ENCODE assay signal across 1 cellular context in the genomic region with DNA sequence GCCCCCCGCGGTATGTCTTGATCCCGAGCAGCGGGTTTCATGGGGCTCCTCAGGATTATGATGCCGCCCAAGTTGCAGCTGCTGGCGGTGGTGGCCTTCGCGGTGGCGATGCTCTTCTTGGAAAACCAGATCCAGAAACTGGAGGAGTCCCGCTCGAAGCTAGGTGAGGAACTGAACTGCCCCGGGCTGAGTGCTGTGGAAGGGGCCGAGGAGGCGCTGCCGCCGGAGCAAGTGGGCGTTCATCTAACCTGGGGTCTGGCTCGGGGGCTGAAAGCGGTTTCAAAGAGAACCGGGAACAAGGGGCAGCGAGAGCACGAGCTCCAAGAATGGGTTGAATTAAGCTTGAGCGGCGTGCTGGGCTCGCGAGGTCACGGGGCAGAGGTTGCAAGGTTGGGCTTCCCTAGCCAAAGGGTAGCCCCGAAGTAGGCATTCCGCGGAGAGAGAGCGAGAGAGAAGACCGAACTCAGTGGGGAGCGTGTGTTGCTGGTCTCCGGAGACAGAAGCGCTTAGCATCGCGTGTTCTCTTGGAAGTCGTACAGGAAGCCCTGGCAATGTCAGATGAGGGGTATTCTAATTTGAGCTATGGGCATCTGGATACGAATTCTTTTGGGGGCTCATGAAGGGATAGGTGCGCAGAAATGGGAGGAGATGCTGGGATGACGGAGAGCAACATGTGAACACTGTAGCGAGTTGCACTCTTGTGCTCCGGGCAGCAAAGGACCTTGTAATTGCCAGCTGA.
TF ChIP-seq lines count a peak whose summit lies in the region.

No MANE protein-coding gene starts in this region.

TF ChIP-seq in K562, 482 proteins besides CTCF, POLR2A, EP300 and RAD21 (continued from another document):
- peak in 1 of 2 experiments; percentile 39; a peak in 1 of 4 replicates for TF ChIP-seq UBTF (IDR thresholded peaks at IDR 0.05; ENCODE audit: borderline replicate concordance in 1 of 2, low read depth in 2 of 2, low read length in 2 of 2)
- no peak for TF ChIP-seq PYGO2 (tag; IDR thresholded peaks at IDR 0.05)
- TF ChIP-seq SAP30 (IDR thresholded peaks at IDR 0.05; ENCODE audit: borderline replicate concordance, insufficient read depth, low read depth, low read length, poor library complexity, severe bottlenecking) = peak; percentile 68
- peak; percentile 67 for TF ChIP-seq POLR2G (IDR thresholded peaks at IDR 0.05; ENCODE audit: low read depth, low read length)
- peak; percentile 75 for TF ChIP-seq RBBP5 (IDR thresholded peaks at IDR 0.05; ENCODE audit: borderline replicate concordance, insufficient read depth, low read length, poor library complexity, severe bottlenecking)
- TF ChIP-seq, protein P1, sequence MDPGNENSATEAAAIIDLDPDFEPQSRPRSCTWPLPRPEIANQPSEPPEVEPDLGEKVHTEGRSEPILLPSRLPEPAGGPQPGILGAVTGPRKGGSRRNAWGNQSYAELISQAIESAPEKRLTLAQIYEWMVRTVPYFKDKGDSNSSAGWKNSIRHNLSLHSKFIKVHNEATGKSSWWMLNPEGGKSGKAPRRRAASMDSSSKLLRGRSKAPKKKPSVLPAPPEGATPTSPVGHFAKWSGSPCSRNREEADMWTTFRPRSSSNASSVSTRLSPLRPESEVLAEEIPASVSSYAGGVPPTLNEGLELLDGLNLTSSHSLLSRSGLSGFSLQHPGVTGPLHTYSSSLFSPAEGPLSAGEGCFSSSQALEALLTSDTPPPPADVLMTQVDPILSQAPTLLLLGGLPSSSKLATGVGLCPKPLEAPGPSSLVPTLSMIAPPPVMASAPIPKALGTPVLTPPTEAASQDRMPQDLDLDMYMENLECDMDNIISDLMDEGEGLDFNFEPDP (CRISPR knock-in tag; IDR thresholded peaks at IDR 0.05) = no peak
- TF ChIP-seq PPARD (CRISPR knock-in tag; IDR thresholded peaks at IDR 0.05) = no peak
- no peak for TF ChIP-seq ZNF75A (CRISPR knock-in tag; IDR thresholded peaks at IDR 0.05)
- 0 out of 2 replicates have a peak, but pooled peaks have one; percentile 43 for TF ChIP-seq ZEB2 (IDR thresholded peaks at IDR 0.05)
- TF ChIP-seq TCF7 (IDR thresholded peaks at IDR 0.05; ENCODE audit: borderline replicate concordance) = no peak
